ENCODE assay signal across 10 cellular contexts in the genomic region with DNA sequence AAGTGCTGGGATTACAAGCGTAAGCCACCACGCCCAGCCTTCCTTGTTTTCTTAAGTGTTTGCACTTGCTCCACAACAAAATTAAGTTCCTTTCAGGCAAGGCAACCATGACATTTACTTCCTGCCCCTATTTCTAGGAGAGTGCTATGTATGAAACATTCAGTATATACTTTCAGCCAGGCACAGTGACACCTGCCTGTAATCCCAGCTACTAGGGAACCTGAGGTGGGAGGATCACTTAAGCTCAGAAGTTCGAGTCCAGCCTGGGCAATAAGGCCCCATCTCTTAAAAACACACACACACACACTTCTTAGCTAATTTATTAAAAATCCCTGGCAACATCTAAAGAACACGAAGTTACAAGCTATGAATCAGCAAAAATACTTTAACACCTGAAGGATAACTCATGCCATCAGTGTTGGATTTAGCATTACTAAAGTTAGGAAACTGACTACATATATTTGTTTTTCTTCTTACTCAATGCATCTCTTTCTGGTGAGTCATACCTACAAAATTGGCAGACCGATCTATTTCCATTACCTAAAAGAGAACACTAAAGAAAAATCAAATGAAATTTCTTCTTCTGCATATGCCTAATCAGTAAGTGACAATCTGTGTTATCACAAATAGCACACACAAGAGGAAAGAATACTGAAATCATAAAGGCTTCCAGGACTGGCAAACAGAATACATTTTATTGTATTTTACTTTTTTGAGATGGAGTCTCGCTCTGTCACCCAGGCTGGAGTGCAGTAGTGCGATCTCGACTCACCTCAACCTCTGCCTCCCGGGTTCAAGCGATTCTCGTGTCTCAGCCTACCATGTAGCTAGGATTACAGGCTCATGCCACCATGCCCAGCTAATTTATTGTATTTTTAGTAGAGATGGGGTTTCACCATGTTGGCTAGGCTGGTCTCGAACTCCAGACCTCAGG. TPM values are rescaled to one million over a fixed set of nuclear protein-coding genes. Genes with fewer than 3 reads are reported as not detected.
DNase-seq lines count a peak whose midpoint lies in the region; ATAC-seq, FAIRE-seq and TF ChIP-seq lines count a peak whose summit lies in the region.
"Had no signal": no experiment of that assay in that cellular context is flagged by ENCODE, and none has a peak within 500 bp of the region (broad histone marks: within the 10 kb centered on the region; RNA-seq: fewer than 3 reads in every experiment).

No MANE protein-coding gene starts in this region.

- no peaks in the 10 kb centered on the region for H3K27me3 Mint-ChIP-seq in Calu3 (ENCODE audit: unreplicated experiment)
- H3K27me3 Mint-ChIP-seq: memory B cell had no signal

- H3K4me1 Mint-ChIP-seq in Calu3 (ENCODE audit: low read depth, unreplicated experiment), result peaks cover 45% of the 10 kb centered on the region
- H3K4me1 Mint-ChIP-seq: memory B cell had no signal

- H3K9me3 Mint-ChIP-seq in Calu3 (ENCODE audit: low read depth, unreplicated experiment), result no peaks in the 10 kb centered on the region
- H3K9me3 Mint-ChIP-seq: activated T-cell treated with anti-CD3 and anti-CD28 coated beads, Interleukin-2, amount 50 U/mL, for 4 hours; memory B cell had no signal

- no peak for TF ChIP-seq CTCF in Calu3 (IDR thresholded peaks at IDR 0.05; ENCODE audit: unreplicated experiment)
- no peak for TF ChIP-seq CTCF in prostate gland (IDR thresholded peaks at IDR 0.05)
- no peak for TF ChIP-seq CTCF in lower leg skin (IDR thresholded peaks at IDR 0.05)

- H3K27ac ChIP-seq in prostate gland, result peak overlapping the region; percentile 10 to 41

- CTCF ChIA-PET in Calu3 (lab: Charles Lee), result interaction anchor here (1.1 kb wide), 1 partner anchor 42 kb away, joined by 4 read pairs; no protein-coding TSS in a partner anchor

- peak; percentile 95 for FAIRE-seq in RCC 7860 (lab: Jason Lieb, UNC)

- no TSS peak for BruUV-seq in Calu3 (replicated peaks; lab: Mats Ljungman, UMichigan)

- WGBS in prostate gland, result 73% methylated on average over 12 of the region's 12 CpGs
- WGBS in lower leg skin, 2 donors, result 81 to 82% methylated on average over 12 of the region's 12 CpGs

- DNase-seq in Calu3 (peak; percentile 39), RCC 7860 (ENCODE audit: low spot score) (peak; percentile 96), prostate gland (ENCODE audit: low spot score) (no peak), lower leg skin (ENCODE audit: low spot score in 2 of 2) (no peak), NCI-H2196 treated with DMSO at 0.1 percent for 48 hours (lab: John Stamatoyannopoulos, UW; ENCODE audit: unreplicated experiment) (no peak), NCI-H146 (lab: John Stamatoyannopoulos, UW) (no peak)
- DNase-seq: activated T-cell treated with anti-CD3 and anti-CD28 coated beads, Interleukin-2, amount 50 U/mL, for 4 hours had no signal

- TF ChIP-seq POLR2A in prostate gland (IDR thresholded peaks at IDR 0.05) (no peak), lower leg skin (IDR thresholded peaks at IDR 0.05) (no peak)

- intact Hi-C loops in Calu3 (cut with micrococcal nuclease; ENCODE audit: unreplicated experiment), result loop anchor here (5.0 kb wide), 2 partner anchors 40 kb away; a partner anchor contains a TSS
- intact Hi-C loops in prostate gland (cut with DNase I), result no loop called here
- intact Hi-C loops in lower leg skin (cut with DNase I; ENCODE audit: low total_unique reads), result no loop called here

- no peaks in the 10 kb centered on the region for H3K36me3 ChIP-seq in prostate gland

- no peaks in the 10 kb centered on the region for H3K4me1 ChIP-seq in prostate gland (replicated peaks)

- peaks cover 9% of the 10 kb centered on the region for H3K36me3 Mint-ChIP-seq in Calu3 (ENCODE audit: insufficient read depth, unreplicated experiment)

- no peak overlapping the region for H3K4me3 Mint-ChIP-seq in Calu3 (ENCODE audit: low read depth, unreplicated experiment)
- H3K4me3 Mint-ChIP-seq: activated T-cell treated with anti-CD3 and anti-CD28 coated beads, Interleukin-2, amount 50 U/mL, for 4 hours; memory B cell had no signal

- no peaks in the 10 kb centered on the region for H3K9me3 ChIP-seq in prostate gland

- H3K4me3 ChIP-seq in prostate gland, result no peak overlapping the region
- H3K4me3 ChIP-seq in lower leg skin (ENCODE audit: low read depth, poor library complexity, severe bottlenecking), result no peak overlapping the region

- ATAC-seq in esophagus mucosa (peak; percentile 87), HG02884 (IDR thresholded peaks at IDR 0.05; ENCODE audit: unreplicated experiment) (no peak)
- ATAC-seq: activated T-cell treated with anti-CD3 and anti-CD28 coated beads, Interleukin-2, amount 50 U/mL, for 4 hours had no signal

- no peaks in the 10 kb centered on the region for H3K27me3 ChIP-seq in prostate gland (replicated peaks; ENCODE audit: insufficient read depth)

- peak overlapping the region; percentile 85 for H3K27ac Mint-ChIP-seq in Calu3 (ENCODE audit: unreplicated experiment)
- H3K27ac Mint-ChIP-seq: memory B cell had no signal

RNA-seq across cellular contexts. Expression of a gene that starts 41.5 kb away (rescaled TPM):
- total RNA-seq in Calu3 (2022) (9.5 and 9.9 TPM in 2 replicates), esophagus mucosa (6.7 TPM), prostate gland (10 to 100 TPM; 12.5 to 21.4 TPM), lower leg skin (10 to 100 TPM in 2 of 4 donors, 1 to 10 TPM in 2; 7.0 to 12.8 (median 9.3) TPM)

RNA-seq across cellular contexts. Expression of a gene that starts 41.6 kb away (rescaled TPM):
- total RNA-seq in Calu3 (2022), result 29.3 and 33.0 TPM in 2 replicates
- total RNA-seq in esophagus mucosa, result 18.2 TPM
- total RNA-seq in prostate gland, result 10 to 100 TPM; 22.5 to 48.0 TPM
- 10 to 100 TPM; 25.1 to 31.3 (median 27.0) TPM for total RNA-seq in lower leg skin

Comparison
In these comparisons a context has a peak if more than half of its experiments do, and no peak if none do; other contexts are left out.
1. DNase-seq: peak in Calu3 (single experiment) and RCC 7860 (single experiment); none in prostate gland (single experiment), lower leg skin (0 of 2), NCI-H2196 treated with DMSO at 0.1 percent for 48 hours (single experiment) and NCI-H146 (single experiment).